Comparison of ENCODE assay signal across 2 cellular contexts in the genomic region with DNA sequence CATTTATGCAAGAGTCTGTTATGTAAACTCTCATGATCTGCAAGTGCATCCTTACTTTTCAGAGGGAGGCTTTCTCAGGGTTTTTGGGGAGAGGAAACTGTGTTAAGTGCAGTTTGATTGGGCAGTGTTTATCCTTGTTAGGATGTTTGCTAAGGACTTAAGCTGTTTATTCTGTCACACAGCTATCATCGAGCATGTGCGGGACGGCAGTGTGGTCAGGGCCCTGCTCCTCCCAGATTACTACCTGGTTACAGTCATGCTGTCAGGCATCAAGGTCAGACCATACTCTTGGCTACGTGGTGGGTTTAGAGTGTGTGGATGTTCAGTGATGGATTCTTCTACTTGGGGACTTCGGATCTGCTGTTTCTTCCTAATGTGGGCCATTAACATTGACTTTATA.
A peak's percentile ranks its signal among the peaks of the same experiment; 100 is the strongest.
TF ChIP-seq lines count a peak whose summit lies in the region.

No MANE protein-coding gene starts in this region.

TF ChIP-seq in HepG2, 621 proteins besides CTCF, POLR2A, EP300 and RAD21 (continues in another document):
- no peak for TF ChIP-seq FOSL2 (CRISPR knock-in tag; IDR thresholded peaks at IDR 0.05)
- no peak for TF ChIP-seq ZNF17 (CRISPR knock-in tag; IDR thresholded peaks at IDR 0.05)
- no peak for TF ChIP-seq ZNF207 (IDR thresholded peaks at IDR 0.05; ENCODE audit: borderline replicate concordance)
- TF ChIP-seq, protein P1, sequence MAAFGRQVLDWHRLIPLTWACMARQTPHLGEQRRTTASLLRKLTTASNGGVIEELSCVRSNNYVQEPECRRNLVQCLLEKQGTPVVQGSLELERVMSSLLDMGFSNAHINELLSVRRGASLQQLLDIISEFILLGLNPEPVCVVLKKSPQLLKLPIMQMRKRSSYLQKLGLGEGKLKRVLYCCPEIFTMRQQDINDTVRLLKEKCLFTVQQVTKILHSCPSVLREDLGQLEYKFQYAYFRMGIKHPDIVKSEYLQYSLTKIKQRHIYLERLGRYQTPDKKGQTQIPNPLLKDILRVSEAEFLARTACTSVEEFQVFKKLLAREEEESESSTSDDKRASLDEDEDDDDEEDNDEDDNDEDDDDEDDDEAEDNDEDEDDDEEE (CRISPR knock-in tag; IDR thresholded peaks at IDR 0.05) = no peak
- TF ChIP-seq PITX1 (CRISPR knock-in tag; IDR thresholded peaks at IDR 0.05) = peak; percentile 96
- no peak for TF ChIP-seq ZNF644 (CRISPR knock-in tag; IDR thresholded peaks at IDR 0.05; ENCODE audit: low read depth)
- TF ChIP-seq, protein P2, sequence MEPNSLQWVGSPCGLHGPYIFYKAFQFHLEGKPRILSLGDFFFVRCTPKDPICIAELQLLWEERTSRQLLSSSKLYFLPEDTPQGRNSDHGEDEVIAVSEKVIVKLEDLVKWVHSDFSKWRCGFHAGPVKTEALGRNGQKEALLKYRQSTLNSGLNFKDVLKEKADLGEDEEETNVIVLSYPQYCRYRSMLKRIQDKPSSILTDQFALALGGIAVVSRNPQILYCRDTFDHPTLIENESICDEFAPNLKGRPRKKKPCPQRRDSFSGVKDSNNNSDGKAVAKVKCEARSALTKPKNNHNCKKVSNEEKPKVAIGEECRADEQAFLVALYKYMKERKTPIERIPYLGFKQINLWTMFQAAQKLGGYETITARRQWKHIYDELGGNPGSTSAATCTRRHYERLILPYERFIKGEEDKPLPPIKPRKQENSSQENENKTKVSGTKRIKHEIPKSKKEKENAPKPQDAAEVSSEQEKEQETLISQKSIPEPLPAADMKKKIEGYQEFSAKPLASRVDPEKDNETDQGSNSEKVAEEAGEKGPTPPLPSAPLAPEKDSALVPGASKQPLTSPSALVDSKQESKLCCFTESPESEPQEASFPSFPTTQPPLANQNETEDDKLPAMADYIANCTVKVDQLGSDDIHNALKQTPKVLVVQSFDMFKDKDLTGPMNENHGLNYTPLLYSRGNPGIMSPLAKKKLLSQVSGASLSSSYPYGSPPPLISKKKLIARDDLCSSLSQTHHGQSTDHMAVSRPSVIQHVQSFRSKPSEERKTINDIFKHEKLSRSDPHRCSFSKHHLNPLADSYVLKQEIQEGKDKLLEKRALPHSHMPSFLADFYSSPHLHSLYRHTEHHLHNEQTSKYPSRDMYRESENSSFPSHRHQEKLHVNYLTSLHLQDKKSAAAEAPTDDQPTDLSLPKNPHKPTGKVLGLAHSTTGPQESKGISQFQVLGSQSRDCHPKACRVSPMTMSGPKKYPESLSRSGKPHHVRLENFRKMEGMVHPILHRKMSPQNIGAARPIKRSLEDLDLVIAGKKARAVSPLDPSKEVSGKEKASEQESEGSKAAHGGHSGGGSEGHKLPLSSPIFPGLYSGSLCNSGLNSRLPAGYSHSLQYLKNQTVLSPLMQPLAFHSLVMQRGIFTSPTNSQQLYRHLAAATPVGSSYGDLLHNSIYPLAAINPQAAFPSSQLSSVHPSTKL (CRISPR knock-in tag; IDR thresholded peaks at IDR 0.05) = no peak
- TF ChIP-seq, protein P3, sequence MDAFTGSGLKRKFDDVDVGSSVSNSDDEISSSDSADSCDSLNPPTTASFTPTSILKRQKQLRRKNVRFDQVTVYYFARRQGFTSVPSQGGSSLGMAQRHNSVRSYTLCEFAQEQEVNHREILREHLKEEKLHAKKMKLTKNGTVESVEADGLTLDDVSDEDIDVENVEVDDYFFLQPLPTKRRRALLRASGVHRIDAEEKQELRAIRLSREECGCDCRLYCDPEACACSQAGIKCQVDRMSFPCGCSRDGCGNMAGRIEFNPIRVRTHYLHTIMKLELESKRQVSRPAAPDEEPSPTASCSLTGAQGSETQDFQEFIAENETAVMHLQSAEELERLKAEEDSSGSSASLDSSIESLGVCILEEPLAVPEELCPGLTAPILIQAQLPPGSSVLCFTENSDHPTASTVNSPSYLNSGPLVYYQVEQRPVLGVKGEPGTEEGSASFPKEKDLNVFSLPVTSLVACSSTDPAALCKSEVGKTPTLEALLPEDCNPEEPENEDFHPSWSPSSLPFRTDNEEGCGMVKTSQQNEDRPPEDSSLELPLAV (CRISPR knock-in tag; conservative IDR thresholded peaks at IDR 0.05; ENCODE audit: low read depth) = no peak
- TF ChIP-seq ZNF10 (CRISPR knock-in tag; IDR thresholded peaks at IDR 0.05; ENCODE audit: borderline replicate concordance, low read depth) = no peak
- TF ChIP-seq AGO1 (IDR thresholded peaks at IDR 0.05; ENCODE audit: low read depth, low read length, poor library complexity, severe bottlenecking) = no peak
- TF ChIP-seq ZNF777 (CRISPR knock-in tag; IDR thresholded peaks at IDR 0.05) = no peak
- TF ChIP-seq, protein P4, sequence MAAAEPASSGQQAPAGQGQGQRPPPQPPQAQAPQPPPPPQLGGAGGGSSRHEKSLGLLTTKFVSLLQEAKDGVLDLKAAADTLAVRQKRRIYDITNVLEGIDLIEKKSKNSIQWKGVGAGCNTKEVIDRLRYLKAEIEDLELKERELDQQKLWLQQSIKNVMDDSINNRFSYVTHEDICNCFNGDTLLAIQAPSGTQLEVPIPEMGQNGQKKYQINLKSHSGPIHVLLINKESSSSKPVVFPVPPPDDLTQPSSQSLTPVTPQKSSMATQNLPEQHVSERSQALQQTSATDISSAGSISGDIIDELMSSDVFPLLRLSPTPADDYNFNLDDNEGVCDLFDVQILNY (CRISPR knock-in tag; conservative IDR thresholded peaks at IDR 0.05) = no peak
- no peak for TF ChIP-seq CC2D1A (CRISPR knock-in tag; IDR thresholded peaks at IDR 0.05)
- no peak for TF ChIP-seq ZIK1 (CRISPR knock-in tag; IDR thresholded peaks at IDR 0.05; ENCODE audit: borderline replicate concordance, low read depth)
- no peak for TF ChIP-seq ZNF24 (IDR thresholded peaks at IDR 0.05)
- TF ChIP-seq, protein P5, sequence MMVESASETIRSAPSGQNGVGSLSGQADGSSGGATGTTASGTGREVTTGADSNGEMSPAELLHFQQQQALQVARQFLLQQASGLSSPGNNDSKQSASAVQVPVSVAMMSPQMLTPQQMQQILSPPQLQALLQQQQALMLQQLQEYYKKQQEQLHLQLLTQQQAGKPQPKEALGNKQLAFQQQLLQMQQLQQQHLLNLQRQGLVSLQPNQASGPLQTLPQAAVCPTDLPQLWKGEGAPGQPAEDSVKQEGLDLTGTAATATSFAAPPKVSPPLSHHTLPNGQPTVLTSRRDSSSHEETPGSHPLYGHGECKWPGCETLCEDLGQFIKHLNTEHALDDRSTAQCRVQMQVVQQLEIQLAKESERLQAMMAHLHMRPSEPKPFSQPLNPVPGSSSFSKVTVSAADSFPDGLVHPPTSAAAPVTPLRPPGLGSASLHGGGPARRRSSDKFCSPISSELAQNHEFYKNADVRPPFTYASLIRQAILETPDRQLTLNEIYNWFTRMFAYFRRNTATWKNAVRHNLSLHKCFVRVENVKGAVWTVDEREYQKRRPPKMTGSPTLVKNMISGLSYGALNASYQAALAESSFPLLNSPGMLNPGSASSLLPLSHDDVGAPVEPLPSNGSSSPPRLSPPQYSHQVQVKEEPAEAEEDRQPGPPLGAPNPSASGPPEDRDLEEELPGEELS (CRISPR knock-in tag; IDR thresholded peaks at IDR 0.05) = 0 out of 2 replicates have a peak, but pooled peaks have one; percentile 16

TF ChIP-seq in K562, 482 proteins besides CTCF, POLR2A, EP300 and RAD21:
- TF ChIP-seq CBFA2T2 (conservative IDR thresholded peaks at IDR 0.05) (no peak), SREBF2 (CRISPR knock-in tag; IDR thresholded peaks at IDR 0.05) (0 out of 2 replicates have a peak, but pooled peaks have one; percentile 65)
